Comparison of ENCODE assay signal across 15 cellular contexts in genomic region chrX:139640259-139640658, GRCh38.
A peak's percentile ranks its signal among the peaks of the same experiment; 100 is the strongest.
DNase-seq lines count a peak whose midpoint lies in the region; ATAC-seq and TF ChIP-seq lines count a peak whose summit lies in the region.
"Had no signal": no experiment of that assay in that cellular context is flagged by ENCODE, and none has a peak within 500 bp of the region (broad histone marks: within the 10 kb centered on the region; RNA-seq: fewer than 3 reads in every experiment).

No MANE protein-coding gene starts in this region.

- H3K27me3 Mint-ChIP-seq in MCF 10A (ENCODE audit: insufficient read depth, unreplicated experiment) (no peaks in the 10 kb centered on the region), immature natural killer cell (ENCODE audit: low read depth in 3 of 3) (peaks cover 0 to 3% (median 1%) of the 10 kb centered on the region in 3 donors)

- no peak for ATAC-seq in HG03439 (IDR thresholded peaks at IDR 0.05; ENCODE audit: unreplicated experiment)
- no peak for ATAC-seq in lower lobe of right lung
- ATAC-seq: CD8-positive, alpha-beta T cell had no signal

- CTCF ChIA-PET in MCF 10A (lab: Yijun Ruan, JAX), result no interaction called here

- H3K9me3 Mint-ChIP-seq in MCF 10A (ENCODE audit: unreplicated experiment) (no peaks in the 10 kb centered on the region), immature natural killer cell (no peaks in the 10 kb centered on the region)
- H3K9me3 Mint-ChIP-seq: CD14-positive monocyte; CD8-positive, alpha-beta T cell had no signal

- TF ChIP-seq POLR2A in breast epithelium (IDR thresholded peaks at IDR 0.05), result no peak

- intact Hi-C loops in MCF 10A (cut with micrococcal nuclease), result loop anchor here (5.0 kb wide), 1 partner anchor 117 kb away; no protein-coding TSS in a partner anchor
- intact Hi-C loops in breast epithelium (cut with DNase I; ENCODE audit: low total_unique reads), result no loop called here
- intact Hi-C loops in lower lobe of right lung (cut with DNase I), result no loop called here

- H3K27ac Mint-ChIP-seq in MCF 10A (ENCODE audit: low read depth, unreplicated experiment), result peak overlapping the region; percentile 47
- no peak overlapping the region for H3K27ac Mint-ChIP-seq in immature natural killer cell
- H3K27ac Mint-ChIP-seq: CD14-positive monocyte; CD8-positive, alpha-beta T cell had no signal

- POLR2A ChIA-PET in MCF 10A (lab: Yijun Ruan, JAX), result no interaction called here

- H3K4me3 ChIP-seq in breast epithelium (no peak overlapping the region), epithelial cell of esophagus (ENCODE audit: low read length) (no peak overlapping the region), lower lobe of right lung (no peak overlapping the region)
- H3K4me3 ChIP-seq: GM23248 had no signal

- H3K27ac ChIP-seq in breast epithelium (no peak overlapping the region), lower lobe of right lung (no peak overlapping the region)
- H3K27ac ChIP-seq: 22Rv1, GM23248 had no signal

- DNase-seq in MCF 10A (ENCODE audit: unreplicated experiment) (peak; percentile 38), breast epithelium (ENCODE audit: low spot score in 2 of 2) (no peak), amniotic epithelial cell (ENCODE audit: low read depth) (peak; percentile 27), epithelial cell of esophagus (ENCODE audit: low read depth) (peak; percentile 52), immature natural killer cell (no peak), lower lobe of right lung (no peak)
- DNase-seq in activated CD4-positive, alpha-beta T cell treated with anti-CD3 and anti-CD28 coated beads for 4 hours, result no peak
- DNase-seq: Caco-2; CD8-positive, alpha-beta T cell; DND-41; GM23248; H7 had no signal

- H3K4me1 ChIP-seq in breast epithelium (no peaks in the 10 kb centered on the region), lower lobe of right lung (no peaks in the 10 kb centered on the region)
- H3K4me1 ChIP-seq: Caco-2 had no signal

- H3K4me3 Mint-ChIP-seq in MCF 10A (ENCODE audit: unreplicated experiment) (peak overlapping the region; percentile 8), immature natural killer cell (no peak overlapping the region)
- H3K4me3 Mint-ChIP-seq: CD14-positive monocyte; CD8-positive, alpha-beta T cell had no signal

- peaks cover 0 to 17% of the 10 kb centered on the region in 2 donors for H3K27me3 ChIP-seq in breast epithelium
- no peaks in the 10 kb centered on the region for H3K27me3 ChIP-seq in lower lobe of right lung (ENCODE audit: low read depth)

- BruUV-seq in MCF 10A (replicated peaks; lab: Mats Ljungman, UMichigan), result no TSS peak

- H3K36me3 ChIP-seq in breast epithelium (no peaks in the 10 kb centered on the region), lower lobe of right lung (no peaks in the 10 kb centered on the region)

- TF ChIP-seq CTCF in MCF 10A (IDR thresholded peaks at IDR 0.05; ENCODE audit: unreplicated experiment) (no peak), breast epithelium (IDR thresholded peaks at IDR 0.05) (no peak), epithelial cell of esophagus (IDR thresholded peaks at IDR 0.05; ENCODE audit: insufficient read depth, low read depth, low read length, missing control alignments) (no peak), lower lobe of right lung (IDR thresholded peaks at IDR 0.05) (no peak)

- peaks cover 23% of the 10 kb centered on the region for H3K4me1 Mint-ChIP-seq in MCF 10A (ENCODE audit: insufficient read depth, unreplicated experiment)
- peaks cover 3 to 5% of the 10 kb centered on the region in 2 donors for H3K4me1 Mint-ChIP-seq in immature natural killer cell
- H3K4me1 Mint-ChIP-seq: CD14-positive monocyte had no signal

- H3K36me3 Mint-ChIP-seq in MCF 10A (ENCODE audit: insufficient read depth, unreplicated experiment) (no peaks in the 10 kb centered on the region), immature natural killer cell (no peaks in the 10 kb centered on the region)
- H3K36me3 Mint-ChIP-seq: CD14-positive monocyte; CD8-positive, alpha-beta T cell had no signal

- H3K9me3 ChIP-seq in breast epithelium (no peaks in the 10 kb centered on the region), lower lobe of right lung (no peaks in the 10 kb centered on the region)
- H3K9me3 ChIP-seq: Caco-2 had no signal

Comparison
In these comparisons a context has a peak if more than half of its experiments do, and no peak if none do; other contexts are left out.
1. DNase-seq: peak in MCF 10A (single experiment), amniotic epithelial cell (single experiment) and epithelial cell of esophagus (single experiment); none in breast epithelium (0 of 2), immature natural killer cell (0 of 3), lower lobe of right lung (single experiment) and activated CD4-positive, alpha-beta T cell treated with anti-CD3 and anti-CD28 coated beads for 4 hours (0 of 2).